8 cellular contexts compared by ENCODE assay signal in the genomic region with DNA sequence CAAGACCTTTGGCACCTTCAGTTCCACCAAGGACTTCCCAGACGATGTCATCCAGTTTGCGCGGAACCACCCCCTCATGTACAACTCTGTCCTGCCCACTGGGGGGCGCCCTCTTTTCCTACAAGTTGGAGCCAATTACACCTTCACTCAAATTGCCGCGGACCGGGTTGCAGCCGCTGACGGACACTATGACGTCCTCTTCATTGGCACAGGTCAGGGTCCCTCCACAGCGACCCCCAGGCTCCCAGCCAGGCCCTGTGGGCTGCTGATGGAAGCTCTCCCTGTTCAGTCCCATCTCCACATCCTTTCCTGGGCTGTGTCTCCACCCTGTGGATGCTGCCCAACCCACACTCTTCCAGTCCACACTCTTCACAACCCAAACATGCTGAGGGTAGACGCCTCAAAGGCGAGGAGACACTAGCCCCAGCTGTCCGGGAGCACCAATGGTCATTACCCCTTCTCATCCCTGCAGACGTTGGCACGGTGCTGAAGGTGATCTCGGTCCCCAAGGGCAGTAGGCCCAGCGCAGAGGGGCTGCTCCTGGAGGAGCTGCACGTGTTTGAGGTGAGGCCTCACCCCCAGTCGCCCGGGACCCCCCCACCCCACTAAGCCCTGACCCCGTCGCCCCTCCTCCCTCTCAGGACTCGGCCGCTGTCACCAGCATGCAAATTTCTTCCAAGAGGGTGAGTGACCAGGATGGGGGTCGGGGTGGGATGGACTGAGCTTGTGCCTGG. TPM values are rescaled to one million over a fixed set of nuclear protein-coding genes. Genes with fewer than 3 reads are reported as not detected.
DNase-seq lines count a peak whose midpoint lies in the region; TF ChIP-seq lines count a peak whose summit lies in the region.

No MANE protein-coding gene starts in this region.

- TF ChIP-seq CTCF in GM12875 (IDR thresholded peaks at IDR 0.05; ENCODE audit: borderline replicate concordance, insufficient read depth, low read depth, low read length) (peak; percentile 76), colonic mucosa (IDR thresholded peaks at IDR 0.05) (peak; percentile 73)

- DNase-seq in NCI-H2029 (lab: John Stamatoyannopoulos, UW): peak; percentile 28
- DNase-seq in activated CD4-positive, alpha-beta T cell treated with anti-CD3 and anti-CD28 coated beads for 48 hours: peak; percentile 87
- DNase-seq in colonic mucosa: peak; percentile 79
- peak; percentile 77 to 83 for DNase-seq in lung microvascular endothelial cell (ENCODE audit: low read depth in 2 of 2)
- peak; percentile 39 to 54 for DNase-seq in stimulated activated CD8-positive, alpha-beta memory T cell treated with anti-CD3 and anti-CD28 coated beads, Interleukin-7, amount 100 ng/mL, for 4 hours (ENCODE audit: low read depth in 2 of 2)
- no peak for DNase-seq in GOT3 (lab: John Stamatoyannopoulos, UW)
- DNase-seq in COLO829 (ENCODE audit: low spot score): no peak

- peaks cover 16% of the 10 kb centered on the region for H3K4me1 ChIP-seq in colonic mucosa

- H3K27me3 ChIP-seq in colonic mucosa: peaks cover 9% of the 10 kb centered on the region

- H3K4me3 ChIP-seq in GM12875 (ENCODE audit: low read depth, low read length): no peak overlapping the region
- H3K4me3 ChIP-seq in colonic mucosa: no peak overlapping the region

- H3K9me3 ChIP-seq in colonic mucosa: no peaks in the 10 kb centered on the region

- peak overlapping the region; percentile 30 to 34 for H3K9ac ChIP-seq in colonic mucosa (ENCODE audit: low read depth in 2 of 2, low read length in 2 of 2)

- no peaks in the 10 kb centered on the region for H3K36me3 ChIP-seq in colonic mucosa

- H3K27ac ChIP-seq in colonic mucosa: no peak overlapping the region

- intact Hi-C loops in colonic mucosa (cut with DNase I): loop anchor here (2.0 to 10.0 kb wide), 3 partner anchors 48 to 82 kb away; partner anchors contain the start of genes GNAT1, HYAL2 and TUSC2

RNA-seq across cellular contexts. Expression of gene LSMEM2, which starts 4.3 kb away (rescaled TPM):
- total RNA-seq in colonic mucosa (not detected), lung microvascular endothelial cell (not detected in 2 replicates)

RNA-seq across cellular contexts. Expression of gene SEMA3B, which starts 5.6 kb away (rescaled TPM):
- total RNA-seq in colonic mucosa: 10 to 100 TPM; 51.6 to 57.0 TPM
- total RNA-seq in lung microvascular endothelial cell: 0.44 and 0.60 TPM in 2 replicates

RNA-seq across cellular contexts. Expression of gene IFRD2, which starts 17.7 kb away (rescaled TPM):
- total RNA-seq in colonic mucosa (100 to 1,000 TPM in 1 of 2 donors, 10 to 100 TPM in 1; 52.8 to 129 TPM), lung microvascular endothelial cell (78.7 and 104 TPM in 2 replicates)

RNA-seq across cellular contexts. Expression of gene HYAL3, which starts 24.7 kb away (rescaled TPM):
- 1 to 10 TPM; 2.5 to 4.2 TPM for total RNA-seq in colonic mucosa
- total RNA-seq in lung microvascular endothelial cell: 12.9 and 26.2 TPM in 2 replicates

RNA-seq across cellular contexts. Expression of gene NAA80, which starts 24.7 kb away (rescaled TPM):
- total RNA-seq in colonic mucosa (1 to 10 TPM; 6.7 to 10.0 TPM), lung microvascular endothelial cell (3.1 and 3.6 TPM in 2 replicates)

Comparison
In these comparisons a context has a peak if more than half of its experiments do, and no peak if none do; other contexts are left out.
1. DNase-seq: peak in NCI-H2029 (single experiment), activated CD4-positive, alpha-beta T cell treated with anti-CD3 and anti-CD28 coated beads for 48 hours (single experiment), colonic mucosa (single experiment), lung microvascular endothelial cell (2 of 2) and stimulated activated CD8-positive, alpha-beta memory T cell treated with anti-CD3 and anti-CD28 coated beads, Interleukin-7, amount 100 ng/mL, for 4 hours (2 of 2); none in GOT3 (single experiment) and COLO829 (single experiment).
2. RNA of gene SEMA3B, which starts 5.6 kb away (total RNA-seq): 51.6 to 57.0 TPM in colonic mucosa; 0.44 to 0.60 TPM in lung microvascular endothelial cell; every median in the first group is over 10 times any median in the second.